ENCODE assay signal across 10 cellular contexts in the genomic region with DNA sequence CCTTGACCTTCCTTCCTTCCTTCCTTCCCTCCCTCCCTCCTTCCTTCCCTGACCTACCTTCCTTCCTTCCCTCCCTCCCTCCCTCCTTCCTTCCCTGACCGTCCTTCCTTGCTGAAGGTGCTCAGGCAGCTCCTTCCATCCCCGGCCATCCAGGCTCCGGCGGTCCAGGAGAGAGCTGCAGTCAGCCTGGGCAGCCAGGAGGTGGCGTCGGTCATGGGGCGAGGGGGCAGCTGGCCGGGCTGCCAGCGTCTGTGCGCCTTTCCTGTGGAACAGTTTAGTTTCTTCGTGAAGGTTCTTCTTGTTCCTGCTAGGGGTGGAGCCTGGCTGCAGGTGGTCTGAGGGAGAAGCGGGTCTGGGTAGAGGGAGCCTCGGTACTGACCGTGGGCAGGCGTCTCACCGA. TPM values are rescaled to one million over a fixed set of nuclear protein-coding genes. Genes with fewer than 3 reads are reported as not detected.
DNase-seq lines count a peak whose midpoint lies in the region; ATAC-seq and TF ChIP-seq lines count a peak whose summit lies in the region.
"Had no signal": no experiment of that assay in that cellular context is flagged by ENCODE, and none has a peak within 500 bp of the region (broad histone marks: within the 10 kb centered on the region; RNA-seq: fewer than 3 reads in every experiment).

No MANE protein-coding gene starts in this region.

- TF ChIP-seq CTCF in mammary epithelial cell (conservative IDR thresholded peaks at IDR 0.05 in 1 of 2, IDR thresholded peaks at IDR 0.05 in 1 of 2; ENCODE audit: extremely low read depth in 1 of 2, insufficient read depth in 1 of 2, low read depth in 1 of 2, low read length in 2 of 2) = peak; percentile 10 to 38
- no peak for TF ChIP-seq CTCF in MCF 10A (IDR thresholded peaks at IDR 0.05; ENCODE audit: unreplicated experiment)
- peak; percentile 44 for TF ChIP-seq CTCF in fibroblast of villous mesenchyme (IDR thresholded peaks at IDR 0.05; ENCODE audit: insufficient read depth, low read depth, low read length)
- TF ChIP-seq CTCF in thyroid gland (IDR thresholded peaks at IDR 0.05) = peak in 3 of 6 experiments; percentile 13 to 32 (median 19)

- H3K4me3 ChIP-seq in mammary epithelial cell (replicated peaks in 1 of 3; ENCODE audit: insufficient read depth in 1 of 3, low read depth in 2 of 3, low read length in 3 of 3) = no peak overlapping the region
- H3K4me3 ChIP-seq in fibroblast of villous mesenchyme (ENCODE audit: low read depth, low read length) = no peak overlapping the region
- no peak overlapping the region for H3K4me3 ChIP-seq in thyroid gland (replicated peaks in 1 of 3)

- H3K9ac ChIP-seq in mammary epithelial cell (ENCODE audit: insufficient read depth, low read length) = no peak overlapping the region

- H3K36me3 Mint-ChIP-seq in MCF 10A (ENCODE audit: insufficient read depth, unreplicated experiment) = no peaks in the 10 kb centered on the region

- no peak overlapping the region for H3K4me3 Mint-ChIP-seq in MCF 10A (ENCODE audit: unreplicated experiment)

- intact Hi-C loops in mammary epithelial cell (cut with micrococcal nuclease) (no loop called here), MCF 10A (cut with micrococcal nuclease) (no loop called here), thyroid gland (cut with DNase I) (no loop called here)

- no peak overlapping the region for H3K27ac Mint-ChIP-seq in MCF 10A (ENCODE audit: low read depth, unreplicated experiment)

- no peak for TF ChIP-seq POLR2A in thyroid gland (IDR thresholded peaks at IDR 0.05)

- H3K27ac ChIP-seq in mammary epithelial cell (ENCODE audit: insufficient read depth, low read depth, low read length) (no peak overlapping the region), thyroid gland (no peak overlapping the region)

- no peaks in the 10 kb centered on the region for H3K4me1 Mint-ChIP-seq in MCF 10A (ENCODE audit: insufficient read depth, unreplicated experiment)

- H3K9me3 Mint-ChIP-seq in MCF 10A (ENCODE audit: unreplicated experiment) = no peaks in the 10 kb centered on the region

- DNase-seq in mammary epithelial cell (peak; percentile 21), MCF 10A (ENCODE audit: unreplicated experiment) (no peak), NCI-H748 (lab: John Stamatoyannopoulos, UW; ENCODE audit: unreplicated experiment) (peak; percentile 47), fibroblast of villous mesenchyme (ENCODE audit: low read depth) (peak; percentile 16), thyroid gland (peak; percentile 22 to 29), retina (no peak)
- no peak for DNase-seq in central memory CD4-positive, alpha-beta T cell
- DNase-seq: effector CD4-positive, alpha-beta T cell; NCI-H187 treated with DMSO at 0.1 percent for 48 hours had no signal

- CTCF ChIA-PET in mammary epithelial cell (lab: Charles Lee; ENCODE audit: low non-redundant PET) = interaction anchor here (0.6 kb wide), 1 partner anchor 54 kb away, joined by 3 read pairs; no protein-coding TSS in a partner anchor
- CTCF ChIA-PET in MCF 10A (lab: Yijun Ruan, JAX) = interaction anchor here (0.7 kb wide), 2 partner anchors 141 to 1564 kb away, joined by 3 read pairs; no protein-coding TSS in a partner anchor

- BruUV-seq in mammary epithelial cell (replicated peaks; lab: Mats Ljungman, UMichigan) (no TSS peak), MCF 10A (replicated peaks; lab: Mats Ljungman, UMichigan) (no TSS peak)

- H3K27me3 Mint-ChIP-seq in MCF 10A (ENCODE audit: insufficient read depth, unreplicated experiment) = peaks cover 40% of the 10 kb centered on the region

- no peaks in the 10 kb centered on the region for H3K9me3 ChIP-seq in mammary epithelial cell (replicated peaks; ENCODE audit: insufficient read depth, low read length)
- no peaks in the 10 kb centered on the region for H3K9me3 ChIP-seq in thyroid gland

- in situ Hi-C loops in mammary epithelial cell (cut with MboI; ENCODE audit: low sequenced_read_pairs in 2 of 2) = no loop called here

- H3K36me3 ChIP-seq in mammary epithelial cell (ENCODE audit: insufficient read depth, low read length) (no peaks in the 10 kb centered on the region), thyroid gland (no peaks in the 10 kb centered on the region)

- POLR2A ChIA-PET in MCF 10A (lab: Yijun Ruan, JAX) = no interaction called here

- H3K79me2 ChIP-seq in mammary epithelial cell (ENCODE audit: insufficient read depth, low read length) = no peaks in the 10 kb centered on the region

- H3K27me3 ChIP-seq in mammary epithelial cell (ENCODE audit: insufficient read depth, low read length) (no peaks in the 10 kb centered on the region), thyroid gland (no peaks in the 10 kb centered on the region)

- H4K20me1 ChIP-seq in mammary epithelial cell (ENCODE audit: insufficient read depth, low read length) = no peaks in the 10 kb centered on the region

- H3K4me2 ChIP-seq in mammary epithelial cell (ENCODE audit: insufficient read depth, low read depth, low read length) = no peak overlapping the region

- dilution Hi-C loops in mammary epithelial cell (cut with HindIII; ENCODE audit: low sequenced_read_pairs) = no loop called here

- H3K4me1 ChIP-seq in mammary epithelial cell (ENCODE audit: insufficient read depth, low read length) = no peaks in the 10 kb centered on the region
- H3K4me1 ChIP-seq in thyroid gland = no peaks in the 10 kb centered on the region

- ATAC-seq in GM19397 (IDR thresholded peaks at IDR 0.05; ENCODE audit: unreplicated experiment) = no peak

- H2AFZ ChIP-seq in mammary epithelial cell (ENCODE audit: low read depth, low read length) = no peak overlapping the region

- WGBS in mammary epithelial cell (ENCODE audit: low coverage, missing lambda C conversion rate) = no CpG with 5 or more reads among the region's 16 CpGs
- 15 to 20% methylated on average over 1 to 14 of the region's 16 CpGs for WGBS in thyroid gland, 2 donors

RNA-seq across cellular contexts. Expression of gene GPR35, which starts 15.7 kb away (rescaled TPM):
- total RNA-seq in mammary epithelial cell = under 1 TPM; 0.17 to 0.28 TPM
- polyA plus RNA-seq in mammary epithelial cell = 0.06 TPM
- polyA minus RNA-seq in mammary epithelial cell = 2.1 TPM
- total RNA-seq in MCF 10A (2022) = 0.42 and 0.81 TPM in 2 replicates
- total RNA-seq in fibroblast of villous mesenchyme = 0.32 and 0.43 TPM in 2 replicates
- 1 to 10 TPM in 2 of 4 donors, under 1 TPM in 2; 0.29 to 1.7 (median 1.0) TPM for total RNA-seq in thyroid gland

RNA-seq across cellular contexts. Expression of gene AQP12B, which starts 41.7 kb away (rescaled TPM):
- total RNA-seq in mammary epithelial cell (not detected), MCF 10A (2022) (not detected in 2 replicates), fibroblast of villous mesenchyme (not detected in 2 replicates), thyroid gland (under 1 TPM in 1 of 4 donors, not detected in 3; 0.13 TPM)
- not detected for polyA plus RNA-seq in mammary epithelial cell
- polyA minus RNA-seq in mammary epithelial cell = not detected

RNA-seq across cellular contexts. Expression of gene AQP12A, which starts 50.7 kb away (rescaled TPM):
- total RNA-seq in mammary epithelial cell (not detected), MCF 10A (2022) (not detected in 2 replicates), fibroblast of villous mesenchyme (not detected in 2 replicates), thyroid gland (not detected)
- not detected for polyA plus RNA-seq in mammary epithelial cell
- polyA minus RNA-seq in mammary epithelial cell = not detected

RNA-seq across cellular contexts. Expression of gene CAPN10, which starts 54.4 kb away (rescaled TPM):
- total RNA-seq in mammary epithelial cell (10 to 100 TPM; 16.0 to 27.7 TPM), MCF 10A (2022) (27.6 and 35.2 TPM in 2 replicates), fibroblast of villous mesenchyme (20.3 and 22.5 TPM in 2 replicates), thyroid gland (10 to 100 TPM; 19.3 to 25.3 (median 21.7) TPM)
- 8.9 TPM for polyA plus RNA-seq in mammary epithelial cell
- 4.7 TPM for polyA minus RNA-seq in mammary epithelial cell

Comparison
In these comparisons a context has a peak if more than half of its experiments do, and no peak if none do; other contexts are left out.
1. DNase-seq: peak in mammary epithelial cell (single experiment), NCI-H748 (single experiment), fibroblast of villous mesenchyme (single experiment) and thyroid gland (2 of 2); none in MCF 10A (single experiment), retina (single experiment) and central memory CD4-positive, alpha-beta T cell (single experiment).